ENCODE assay signal across 8 cellular contexts in the genomic region with DNA sequence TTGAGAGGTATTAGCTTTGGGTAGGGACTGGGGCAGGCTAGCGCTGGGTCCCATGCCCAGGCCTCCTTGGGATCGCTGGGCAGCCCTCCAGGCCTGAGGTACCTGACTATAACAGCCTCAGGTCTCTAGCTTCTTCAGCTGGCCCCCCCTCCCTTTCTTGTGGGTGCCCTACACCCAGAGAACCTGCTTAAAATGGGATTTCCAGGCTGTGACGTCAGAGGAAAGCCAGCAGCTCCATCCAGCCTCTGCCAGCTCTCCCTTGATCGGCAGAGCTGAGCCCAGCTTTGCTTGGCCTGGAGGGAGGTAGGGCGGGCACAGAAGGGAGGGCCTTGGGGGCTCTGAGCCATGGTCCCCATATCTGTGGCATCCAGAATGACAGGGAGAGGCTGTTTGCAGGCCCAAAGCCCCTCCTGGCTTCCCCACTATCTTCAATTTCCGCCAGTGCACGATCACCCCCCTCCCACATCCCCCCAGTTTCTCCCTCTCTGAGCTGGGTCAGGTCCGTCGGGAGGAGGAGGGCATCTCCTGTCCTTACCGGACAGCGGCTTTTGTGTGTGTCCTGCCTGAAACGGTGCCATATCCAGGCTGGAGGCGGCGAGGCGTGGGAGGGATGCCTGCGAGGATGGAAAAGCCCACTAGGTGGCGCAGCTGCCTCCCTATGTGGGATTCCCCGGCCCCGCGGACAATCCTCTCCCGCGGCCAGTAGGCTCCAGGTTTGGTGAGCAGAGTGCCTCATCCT.
DNase-seq lines count a peak whose midpoint lies in the region; ATAC-seq and TF ChIP-seq lines count a peak whose summit lies in the region.

No MANE protein-coding gene starts in this region.

- TF ChIP-seq CTCF in GM12865 (IDR thresholded peaks at IDR 0.05; ENCODE audit: insufficient read depth, low read depth, low read length, missing control alignments), result peak; percentile 92

- DNase-seq in GM12865 (ENCODE audit: low read depth) (peak; percentile 80), NCI-H345 (lab: John Stamatoyannopoulos, UW) (peak; percentile 89), kidney glomerular epithelial cell (lab: John Stamatoyannopoulos, UW) (peak; percentile 84), KG1 (lab: John Stamatoyannopoulos, UW) (no peak)
- DNase-seq in activated CD4-positive, alpha-beta T cell treated with anti-CD3 and anti-CD28 coated beads for 1 hour, result peak; percentile 68
- DNase-seq in central memory CD4-positive, alpha-beta T cell, result peak; percentile 53
- DNase-seq in stimulated activated CD4-positive, alpha-beta T cell treated with anti-CD3 and anti-CD28 coated beads, Interleukin-1b, Interleukin-23, amount 100 ng/mL, for 4 hours (ENCODE audit: low read depth in 2 of 2), result peak; percentile 78

- peak; percentile 70 for ATAC-seq in HG02973 (IDR thresholded peaks at IDR 0.05; ENCODE audit: unreplicated experiment)

- no peak overlapping the region for H3K4me3 ChIP-seq in GM12865 (ENCODE audit: low read depth, low read length)
